7 cellular contexts compared by ENCODE assay signal in the genomic region with DNA sequence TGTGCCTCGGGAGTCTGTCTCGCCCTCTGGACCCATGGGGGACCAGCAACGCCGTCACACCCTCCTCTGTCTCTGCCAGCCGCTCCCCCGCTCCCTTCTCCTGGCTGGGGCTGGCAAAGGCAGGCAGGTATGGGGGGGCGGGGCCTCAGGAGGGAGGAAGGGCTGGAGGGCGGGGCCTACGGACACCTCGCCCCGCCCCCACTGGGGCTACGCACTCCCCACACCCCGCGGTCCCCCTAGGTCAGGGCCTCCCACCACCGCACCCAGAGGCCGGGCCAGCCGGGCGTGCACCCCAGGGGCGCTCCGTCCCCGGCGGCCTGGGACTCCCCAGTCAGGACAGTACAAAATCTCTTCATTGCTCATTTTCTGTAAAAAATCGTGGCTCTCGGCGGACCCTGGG.
DNase-seq lines count a peak whose midpoint lies in the region; TF ChIP-seq lines count a peak whose summit lies in the region.
"Not testable (repeated sequence)": the region's sequence is repeated elsewhere in the genome, so short reads cannot be mapped to it uniquely, and the experiment has no call there.

No MANE protein-coding gene starts in this region.

- H3K79me2 ChIP-seq in neural progenitor cell (ENCODE audit: low read depth): not testable (repeated sequence)

- H3K36me3 ChIP-seq in H7 (replicated peaks; ENCODE audit: control insufficient read depth, insufficient read depth, low read length); endodermal cell (ENCODE audit: control insufficient read depth, insufficient read depth, low read length); iPS-20b (ENCODE audit: insufficient read depth, low read depth, low read length); neural progenitor cell: not testable (repeated sequence)

- H3K9me3 ChIP-seq in endodermal cell (ENCODE audit: control insufficient read depth, low read length); iPS-20b (ENCODE audit: insufficient read depth, low read depth, low read length); neural progenitor cell (ENCODE audit: low read depth): not testable (repeated sequence)

- H3K4me3 Mint-ChIP-seq in activated T-cell treated with anti-CD3 and anti-CD28 coated beads, Interleukin-2, amount 50 U/mL, for 24 hours; neural progenitor cell: not testable (repeated sequence)
- peak overlapping the region; percentile 36 for H3K4me3 Mint-ChIP-seq in endodermal cell

- DNase-seq in H7 (peak; percentile 93), NCI-H345 (lab: John Stamatoyannopoulos, UW) (peak; percentile 3), endodermal cell (peak; percentile 78), neural progenitor cell (ENCODE audit: low spot score) (peak; percentile 52)
- DNase-seq in activated T-cell treated with anti-CD3 and anti-CD28 coated beads, Interleukin-2, amount 50 U/mL, for 24 hours: peak; percentile 47
- peak; percentile 13 for DNase-seq in stimulated activated CD4-positive, alpha-beta T cell treated with anti-CD3 and anti-CD28 coated beads, Interleukin-15, amount 100 ng/mL, for 24 hours

- H3K4me1 Mint-ChIP-seq in activated T-cell treated with anti-CD3 and anti-CD28 coated beads, Interleukin-2, amount 50 U/mL, for 24 hours (ENCODE audit: low read depth); endodermal cell; neural progenitor cell: not testable (repeated sequence)

- H3K9me3 Mint-ChIP-seq in activated T-cell treated with anti-CD3 and anti-CD28 coated beads, Interleukin-2, amount 50 U/mL, for 24 hours; endodermal cell; neural progenitor cell: not testable (repeated sequence)

- H4K20me1 ChIP-seq in neural progenitor cell (ENCODE audit: low read depth): not testable (repeated sequence)

- peaks cover 56% of the 10 kb centered on the region for H3K27me3 Mint-ChIP-seq in activated T-cell treated with anti-CD3 and anti-CD28 coated beads, Interleukin-2, amount 50 U/mL, for 24 hours
- H3K27me3 Mint-ChIP-seq in endodermal cell (ENCODE audit: insufficient read depth): peaks cover 22% of the 10 kb centered on the region
- H3K27me3 Mint-ChIP-seq in neural progenitor cell (ENCODE audit: insufficient read depth, low read depth): not testable (repeated sequence)

- not testable (repeated sequence) for H3F3A ChIP-seq in neural progenitor cell (ENCODE audit: low read depth)

- not testable (repeated sequence) for H3K9ac ChIP-seq in endodermal cell (ENCODE audit: extremely low read depth, low read length, poor library complexity, severe bottlenecking); iPS-20b (ENCODE audit: low read depth, low read length); neural progenitor cell

- H3K4me3 ChIP-seq in H7 (ENCODE audit: insufficient read depth, low read depth, low read length): peak overlapping the region; percentile 52
- H3K4me3 ChIP-seq in endodermal cell (ENCODE audit: low read length): not testable (repeated sequence)
- peak overlapping the region; percentile 61; the same call in 1 of the 2 replicates for H3K4me3 ChIP-seq in iPS-20b (ENCODE audit: low read length)
- peak overlapping the region; percentile 47 for H3K4me3 ChIP-seq in neural progenitor cell

- H3K36me3 Mint-ChIP-seq in activated T-cell treated with anti-CD3 and anti-CD28 coated beads, Interleukin-2, amount 50 U/mL, for 24 hours (ENCODE audit: low read depth); endodermal cell (ENCODE audit: low read depth); neural progenitor cell: not testable (repeated sequence)

- not testable (repeated sequence) for H3K27ac ChIP-seq in endodermal cell (ENCODE audit: low read depth, low read length); iPS-20b (ENCODE audit: low read length); neural progenitor cell

- not testable (repeated sequence) for TF ChIP-seq CTCF in endodermal cell (conservative IDR thresholded peaks at IDR 0.05); neural progenitor cell (IDR thresholded peaks at IDR 0.05)

- 3% methylated on average over 19 of the region's 25 CpGs; no CpG with 5 or more reads in 1 of the 2 experiments for WGBS in endodermal cell (ENCODE audit: insufficient coverage in 1 of 2, insufficient read length in 1 of 2), 2 experiments

- not testable (repeated sequence) for H3K4me1 ChIP-seq in endodermal cell (ENCODE audit: control insufficient read depth, insufficient read depth, low read length); iPS-20b (ENCODE audit: insufficient read depth, low read length); neural progenitor cell

- H3K27ac Mint-ChIP-seq in activated T-cell treated with anti-CD3 and anti-CD28 coated beads, Interleukin-2, amount 50 U/mL, for 24 hours; endodermal cell; neural progenitor cell: not testable (repeated sequence)

- not testable (repeated sequence) for H3K27me3 ChIP-seq in H7 (ENCODE audit: control insufficient read depth, insufficient read depth, low read length); endodermal cell (ENCODE audit: control insufficient read depth, insufficient read depth, low read length, poor library complexity, severe bottlenecking)
- peaks cover 32% of the 10 kb centered on the region for H3K27me3 ChIP-seq in iPS-20b (ENCODE audit: insufficient read depth, low read length)
- peaks cover 30% of the 10 kb centered on the region for H3K27me3 ChIP-seq in neural progenitor cell

- peak overlapping the region; percentile 77 for H3K4me2 ChIP-seq in neural progenitor cell

- H2AFZ ChIP-seq in neural progenitor cell (replicated peaks): peak overlapping the region; percentile 50

Comparison
In these comparisons a context has a peak if more than half of its experiments do, and no peak if none do; other contexts are left out.
1. DNase-seq: peak in every context shown above with its lines; median percentile 93 in H7; 78 in endodermal cell; 52 in neural progenitor cell; 47 in activated T-cell treated with anti-CD3 and anti-CD28 coated beads, Interleukin-2, amount 50 U/mL, for 24 hours; 13 in stimulated activated CD4-positive, alpha-beta T cell treated with anti-CD3 and anti-CD28 coated beads, Interleukin-15, amount 100 ng/mL, for 24 hours; 3 in NCI-H345.